ENCODE assay signal across 1 cellular context in the genomic region with DNA sequence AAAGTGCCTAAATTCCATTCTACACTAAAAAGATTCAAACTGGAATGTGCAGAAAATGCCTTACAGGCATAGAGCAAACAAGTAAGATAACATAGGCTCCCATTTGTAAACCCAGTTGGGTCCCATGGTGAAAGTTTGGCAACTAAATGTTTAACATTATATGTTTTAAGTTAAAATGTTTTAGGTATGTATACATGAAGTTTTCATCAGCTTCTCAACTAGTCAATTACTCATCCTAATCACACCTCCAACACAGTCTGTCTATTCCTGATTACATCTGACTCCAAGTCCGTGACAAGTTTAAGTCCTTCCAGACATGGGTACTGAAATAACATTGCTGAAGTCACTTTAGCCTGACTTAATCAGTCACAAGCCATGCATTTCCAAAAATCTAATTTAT.
A peak's percentile ranks its signal among the peaks of the same experiment; 100 is the strongest.
TF ChIP-seq lines count a peak whose summit lies in the region.

No MANE protein-coding gene starts in this region.

TF ChIP-seq in K562, 482 proteins besides CTCF, POLR2A, EP300 and RAD21 (continued from another document):
- TF ChIP-seq ZBTB33 (CRISPR knock-in tag; IDR thresholded peaks at IDR 0.05) (no peak), MEIS2 (IDR thresholded peaks at IDR 0.05; ENCODE audit: partially characterized antibody) (peak; percentile 42), PTBP1 (IDR thresholded peaks at IDR 0.05; ENCODE audit: low read depth, low read length) (no peak), CBFA2T3 (IDR thresholded peaks at IDR 0.05) (peak; percentile 36), PBX2 (CRISPR knock-in tag; IDR thresholded peaks at IDR 0.05; ENCODE audit: low read depth) (no peak), PBX2 (tag; conservative IDR thresholded peaks at IDR 0.05; ENCODE audit: low read depth) (peak; percentile 50; the same call in 1 of the 2 replicates), THAP12 (CRISPR knock-in tag; IDR thresholded peaks at IDR 0.05) (no peak)
